Comparison of ENCODE assay signal across 27 cellular contexts in genomic region chr10:92562424-92562823, GRCh38.
"Had no signal": no experiment of that assay in that cellular context is flagged by ENCODE, and none has a peak within 500 bp of the region (broad histone marks: within the 10 kb centered on the region; RNA-seq: fewer than 3 reads in every experiment).

No MANE protein-coding gene starts in this region.

- H3K4me1 ChIP-seq: colonic mucosa, esophagus muscularis mucosa, neural progenitor cell, right lobe of liver, tibial nerve had no signal

- H3K4me3 Mint-ChIP-seq: immature natural killer cell; naive thymus-derived CD4-positive, alpha-beta T cell; nephron; neural progenitor cell; stimulated activated naive B cell treated with anti-CD40 and anti-IgM and Interleukin-4, amounts not matched to agents 10 μg/mL and 1 μg/mL and 100 μg/mL, for 72 hours; stimulated activated naive CD8-positive, alpha-beta T cell treated with anti-CD3 and anti-CD28 coated beads, Interleukin-15, Interleukin-2, amounts not matched to agents 100 ng/mL and 50 ng/mL, for 24 hours had no signal

- ATAC-seq: foreskin keratinocyte; naive thymus-derived CD4-positive, alpha-beta T cell; right lobe of liver; stimulated activated naive B cell treated with anti-CD40 and anti-IgM and Interleukin-4, amounts not matched to agents 10 μg/mL and 1 μg/mL and 100 μg/mL, for 72 hours had no signal

- H2AFZ ChIP-seq: neural progenitor cell, parathyroid adenoma had no signal

- H3K9me3 ChIP-seq: colonic mucosa, esophagus muscularis mucosa, right lobe of liver, thoracic aorta, tibial nerve, upper lobe of left lung had no signal

- H3K27ac ChIP-seq: colonic mucosa, esophagus muscularis mucosa, foreskin keratinocyte, neural progenitor cell, parathyroid adenoma, right lobe of liver, thoracic aorta, tibial nerve, upper lobe of left lung had no signal

- H3K4me3 ChIP-seq: colonic mucosa, esophagus muscularis mucosa, lung, neural progenitor cell, right lobe of liver, thoracic aorta, tibial nerve, upper lobe of left lung had no signal

- H3K9me3 Mint-ChIP-seq: immature natural killer cell had no signal

- DNase-seq: colonic mucosa; dermis blood vessel endothelial cell; effector memory CD4-positive, alpha-beta T cell; foreskin keratinocyte; hypothalamus; immature natural killer cell; islet precursor cell; mesendoderm; midbrain; naive thymus-derived CD4-positive, alpha-beta T cell; right lobe of liver; small intestine; stimulated activated CD4-positive, alpha-beta T cell treated with anti-CD3 and anti-CD28 coated beads, Interleukin-15, amount 100 ng/mL, for 24 hours; stimulated activated CD4-positive, alpha-beta T cell treated with anti-CD3 and anti-CD28 coated beads, Interleukin-2, amount 100 ng/mL, for 48 hours; stimulated activated naive B cell treated with anti-CD40 and anti-IgM and Interleukin-4, amounts not matched to agents 10 μg/mL and 1 μg/mL and 100 μg/mL, for 72 hours; upper lobe of left lung had no signal

- H3K9ac ChIP-seq: neural progenitor cell, parathyroid adenoma had no signal

- FAIRE-seq: endothelial cell of umbilical vein, small intestine, urothelium cell line had no signal

- H3K36me3 ChIP-seq: colonic mucosa had no signal

- H3K4me2 ChIP-seq: neural progenitor cell had no signal

- H3K4me1 Mint-ChIP-seq: nephron had no signal

- H3K27me3 ChIP-seq: colonic mucosa, esophagus muscularis mucosa, foreskin keratinocyte, neural progenitor cell, right lobe of liver, tibial nerve, upper lobe of left lung had no signal

- H3K27me3 Mint-ChIP-seq: naive thymus-derived CD4-positive, alpha-beta T cell; progenitor cell of endocrine pancreas; stimulated activated naive B cell treated with anti-CD40 and anti-IgM and Interleukin-4, amounts not matched to agents 10 μg/mL and 1 μg/mL and 100 μg/mL, for 72 hours; stimulated activated naive CD8-positive, alpha-beta T cell treated with anti-CD3 and anti-CD28 coated beads, Interleukin-15, Interleukin-2, amounts not matched to agents 100 ng/mL and 50 ng/mL, for 24 hours had no signal

- H3K27ac Mint-ChIP-seq: nephron; neural progenitor cell; progenitor cell of endocrine pancreas; stimulated activated naive B cell treated with anti-CD40 and anti-IgM and Interleukin-4, amounts not matched to agents 10 μg/mL and 1 μg/mL and 100 μg/mL, for 72 hours; stimulated activated naive CD8-positive, alpha-beta T cell treated with anti-CD3 and anti-CD28 coated beads, Interleukin-15, Interleukin-2, amounts not matched to agents 100 ng/mL and 50 ng/mL, for 24 hours had no signal
